ENCODE assay signal across 16 cellular contexts in genomic region chr16:2799852-2800226, GRCh38. TPM values are rescaled to one million over a fixed set of nuclear protein-coding genes. Genes with fewer than 3 reads are reported as not detected.
DNase-seq lines count a peak whose midpoint lies in the region; ATAC-seq and TF ChIP-seq lines count a peak whose summit lies in the region.
"Had no signal": no experiment of that assay in that cellular context is flagged by ENCODE, and none has a peak within 500 bp of the region (broad histone marks: within the 10 kb centered on the region; RNA-seq: fewer than 3 reads in every experiment).

No MANE protein-coding gene starts in this region.

- TF ChIP-seq CTCF in right atrium auricular region (IDR thresholded peaks at IDR 0.05) (no peak), SK-N-SH (IDR thresholded peaks at IDR 0.05) (no peak), upper lobe of left lung (IDR thresholded peaks at IDR 0.05) (no peak)

- H2AFZ ChIP-seq in SK-N-SH (ENCODE audit: low read depth) = no peak overlapping the region

- H3K4me1 ChIP-seq in right atrium auricular region = no peaks in the 10 kb centered on the region
- peaks cover 0 to 7% of the 10 kb centered on the region in 2 experiments; a peak in 1 of 4 replicates for H3K4me1 ChIP-seq in SK-N-SH (ENCODE audit: control insufficient read depth in 1 of 2, insufficient read depth in 2 of 2, low read depth in 1 of 2, low read length in 1 of 2)
- peaks cover 0 to 9% (median 3%) of the 10 kb centered on the region in 4 donors for H3K4me1 ChIP-seq in upper lobe of left lung

- no peaks in the 10 kb centered on the region for H3K9me2 ChIP-seq in SK-N-SH

- POLR2A ChIA-PET in SK-N-SH (lab: Yijun Ruan, JAX) = interaction anchor here (1.5 kb wide), 1 partner anchor 22 kb away, joined by 5 read pairs; the partner anchor contains the start of gene ELOB

- H3K27ac ChIP-seq in right atrium auricular region (no peak overlapping the region), SK-N-SH (ENCODE audit: low read depth in 2 of 2, low read length in 1 of 2) (peak overlapping the region in 1 of 2 experiments; percentile 79; a peak in 2 of 4 replicates), upper lobe of left lung (peak overlapping the region in 3 of 4 donors; percentile 37 to 68 (median 68))
- H3K27ac ChIP-seq: heart left ventricle, ovary had no signal

- peak in 2 of 4 donors; percentile 22 to 25 for TF ChIP-seq POLR2A in upper lobe of left lung (IDR thresholded peaks at IDR 0.05)

- no peaks in the 10 kb centered on the region for H4K20me1 ChIP-seq in SK-N-SH (ENCODE audit: insufficient read depth)

- intact Hi-C loops in Right ventricle myocardium superior (cut with DNase I) = no loop called here

- no peaks in the 10 kb centered on the region for H3F3A ChIP-seq in SK-N-SH (replicated peaks; ENCODE audit: insufficient read depth)

- TF ChIP-seq RAD21 in SK-N-SH (IDR thresholded peaks at IDR 0.05; ENCODE audit: low read length) = no peak

- no peak overlapping the region for H3K4me2 ChIP-seq in SK-N-SH

- H3K27me3 ChIP-seq in right atrium auricular region (no peaks in the 10 kb centered on the region), SK-N-SH (ENCODE audit: insufficient read depth) (no peaks in the 10 kb centered on the region), upper lobe of left lung (no peaks in the 10 kb centered on the region), H7 (ENCODE audit: control insufficient read depth, insufficient read depth, low read length) (no peaks in the 10 kb centered on the region)
- H3K27me3 ChIP-seq: ovary had no signal

- H3K79me2 ChIP-seq in SK-N-SH (ENCODE audit: insufficient read depth) = no peaks in the 10 kb centered on the region

- DNase-seq in Right ventricle myocardium superior (no peak), right atrium auricular region (ENCODE audit: low spot score) (no peak), SK-N-SH (no peak), kidney tubule cell (ENCODE audit: low spot score) (peak; percentile 61), upper lobe of left lung (peak in 1 of 2 donors; percentile 86), H7 (no peak), DMS 273 treated with DMSO at 0.1 percent for 48 hours (lab: John Stamatoyannopoulos, UW) (no peak)
- DNase-seq: activated CD4-positive, alpha-beta T cell treated with anti-CD3 and anti-CD28 coated beads, Interleukin-2, amount 10 ng/mL, durations not matched to agents 24 days and 14 days; effector CD8-positive, alpha-beta T cell; heart left ventricle; stimulated activated CD4-positive, alpha-beta T cell treated with anti-CD3 and anti-CD28 coated beads, Interleukin-1b, Interleukin-23, amount 100 ng/mL, for 48 hours had no signal

- 35% methylated on average over 2 of the region's 2 CpGs for WGBS in SK-N-SH (ENCODE audit: low lambda C conversion rate)
- WGBS in upper lobe of left lung, 2 donors = 32 to 68% methylated on average over 2 of the region's 2 CpGs

- H3K36me3 ChIP-seq in right atrium auricular region = no peaks in the 10 kb centered on the region
- H3K36me3 ChIP-seq in SK-N-SH (replicated peaks in 1 of 2; ENCODE audit: control insufficient read depth in 1 of 2, insufficient read depth in 2 of 2, low read length in 1 of 2) = no peaks in the 10 kb centered on the region
- H3K36me3 ChIP-seq in upper lobe of left lung = no peaks in the 10 kb centered on the region
- no peaks in the 10 kb centered on the region for H3K36me3 ChIP-seq in H7 (replicated peaks; ENCODE audit: control insufficient read depth, insufficient read depth, low read length)
- H3K36me3 ChIP-seq: heart left ventricle, ovary had no signal

- CTCF ChIA-PET in SK-N-SH (lab: Yijun Ruan, JAX) = interaction anchor here (1.5 to 1.6 kb wide), 2 partner anchors 9 to 120 kb away, joined by 4 to 5 read pairs; no protein-coding TSS in a partner anchor

- no peak overlapping the region for H3K4me3 ChIP-seq in right atrium auricular region
- H3K4me3 ChIP-seq in SK-N-SH (ENCODE audit: low read depth in 2 of 2, low read length in 1 of 2) = no peak overlapping the region
- H3K4me3 ChIP-seq in upper lobe of left lung = no peak overlapping the region
- H3K4me3 ChIP-seq in H7 (ENCODE audit: insufficient read depth, low read depth, low read length) = no peak overlapping the region
- H3K4me3 ChIP-seq: heart left ventricle, ovary had no signal

- H3K9me3 ChIP-seq in right atrium auricular region (peaks cover 0 to 18% of the 10 kb centered on the region in 2 donors), SK-N-SH (no peaks in the 10 kb centered on the region), upper lobe of left lung (peaks cover 7 to 9% (median 8%) of the 10 kb centered on the region in 4 donors)

- H3K9ac ChIP-seq in SK-N-SH = no peak overlapping the region

- peak in 1 of 2 experiments; percentile 65; a peak in 2 of 4 replicates for TF ChIP-seq EP300 in SK-N-SH (IDR thresholded peaks at IDR 0.05; ENCODE audit: borderline replicate concordance in 1 of 2, low read depth in 1 of 2, low read length in 1 of 2)
- peak in 1 of 4 donors; percentile 88 for TF ChIP-seq EP300 in upper lobe of left lung (IDR thresholded peaks at IDR 0.05)

- peak; percentile 27 for ATAC-seq in Right ventricle myocardium superior (ENCODE audit: poor library complexity)
- ATAC-seq in upper lobe of left lung (ENCODE audit: low FRiP score in 2 of 2) = peak; percentile 62 to 94
- ATAC-seq in HG02571 (IDR thresholded peaks at IDR 0.05; ENCODE audit: unreplicated experiment) = no peak
- ATAC-seq: heart left ventricle had no signal

TF ChIP-seq in SK-N-SH, 30 proteins besides CTCF, POLR2A, EP300 and RAD21:
- peak; percentile 66; the same call in 1 of the 2 replicates for TF ChIP-seq GATA2 (CRISPR knock-in tag; IDR thresholded peaks at IDR 0.05)
- TF ChIP-seq MXI1 (IDR thresholded peaks at IDR 0.05; ENCODE audit: low read depth, low read length) = peak; percentile 53; the same call in 1 of the 2 replicates
- TF ChIP-seq GABPA (IDR thresholded peaks at IDR 0.05; ENCODE audit: low read depth) = no peak
TF ChIP-seq in SK-N-SH: peak in this region for 2.

RNA-seq across cellular contexts. Expression of gene PRSS41, which starts 1.6 kb away (rescaled TPM):
- total RNA-seq in Right ventricle myocardium superior (not detected), right atrium auricular region (not detected), upper lobe of left lung (under 1 TPM in 2 of 6 donors, not detected in 4; 0.57 to 0.78 TPM)
- polyA plus RNA-seq in SK-N-SH (2012; rRNA removed) = not detected in 2 replicates
- polyA plus RNA-seq in SK-N-SH (2012; cell fraction: cytosol; rRNA removed) = not detected in 2 replicates
- polyA plus RNA-seq in SK-N-SH (2012; cell fraction: nucleus; rRNA removed) = not detected in 2 replicates
- total RNA-seq in H7 (2014; rRNA removed; shearing (Covaris generic)) = not detected in 2 replicates
- total RNA-seq: activated CD4-positive, alpha-beta T cell treated with anti-CD3 and anti-CD28 coated beads, Interleukin-2, amount 10 ng/mL, durations not matched to agents 24 days and 14 days; aorta; heart left ventricle; HT1080; T-helper 1 cell treated with Interleukin-12 subunit alpha and Interleukin-12 subunit beta and Interleukin-4 antibody, amounts not matched to agents 30 ng/mL and 1 ng/mL, for 36 hours had no signal
- polyA plus RNA-seq: aorta, heart left ventricle, ovary had no signal

RNA-seq across cellular contexts. Expression of gene PRSS33, which starts 12.5 kb away (rescaled TPM):
- not detected for total RNA-seq in Right ventricle myocardium superior
- total RNA-seq in right atrium auricular region = not detected
- not detected in 2 replicates for polyA plus RNA-seq in SK-N-SH (2012; rRNA removed)
- not detected in 2 replicates for polyA plus RNA-seq in SK-N-SH (2012; cell fraction: cytosol; rRNA removed)
- polyA plus RNA-seq in SK-N-SH (2012; cell fraction: nucleus; rRNA removed) = not detected in 2 replicates
- total RNA-seq in upper lobe of left lung = under 1 TPM in 2 of 6 donors, not detected in 4; 0.20 to 0.92 TPM
- total RNA-seq in H7 (2014; rRNA removed; shearing (Covaris generic)) = not detected in 2 replicates
- total RNA-seq: activated CD4-positive, alpha-beta T cell treated with anti-CD3 and anti-CD28 coated beads, Interleukin-2, amount 10 ng/mL, durations not matched to agents 24 days and 14 days; aorta; heart left ventricle; HT1080; T-helper 1 cell treated with Interleukin-12 subunit alpha and Interleukin-12 subunit beta and Interleukin-4 antibody, amounts not matched to agents 30 ng/mL and 1 ng/mL, for 36 hours had no signal
- polyA plus RNA-seq: heart left ventricle, ovary had no signal

RNA-seq across cellular contexts. Expression of gene PRSS21, which starts 17.2 kb away (rescaled TPM):
- total RNA-seq in Right ventricle myocardium superior = not detected
- total RNA-seq in right atrium auricular region = not detected
- polyA plus RNA-seq in SK-N-SH (2012; rRNA removed) = not detected in 2 replicates
- polyA plus RNA-seq in SK-N-SH (2012; cell fraction: cytosol; rRNA removed) = not detected in 2 replicates
- polyA plus RNA-seq in SK-N-SH (2012; cell fraction: nucleus; rRNA removed) = not detected in 2 replicates
- 10 to 100 TPM in 3 of 6 donors, 1 to 10 TPM in 2, not detected in 1; 1.2 to 16.2 (median 14.5) TPM for total RNA-seq in upper lobe of left lung
- total RNA-seq in H7 (2014; rRNA removed; shearing (Covaris generic)) = 0.42 and 1.5 TPM in 2 replicates
- total RNA-seq: aorta, heart left ventricle, HT1080 had no signal
- polyA plus RNA-seq: aorta, heart left ventricle had no signal

RNA-seq across cellular contexts. Expression of gene ELOB, which starts 22.8 kb away (rescaled TPM):
- total RNA-seq in Right ventricle myocardium superior (299 TPM), right atrium auricular region (100 to 1,000 TPM; 408 to 856 TPM), upper lobe of left lung (100 to 1,000 TPM in 5 of 6 donors, 10 to 100 TPM in 1; 73.3 to 245 (median 145) TPM)
- polyA plus RNA-seq in SK-N-SH (2012; rRNA removed) = 327 and 329 TPM in 2 replicates
- polyA plus RNA-seq in SK-N-SH (2012; cell fraction: cytosol; rRNA removed) = 163 and 229 TPM in 2 replicates
- 96.2 and 161 TPM in 2 replicates for polyA plus RNA-seq in SK-N-SH (2012; cell fraction: nucleus; rRNA removed)
- total RNA-seq in H7 (2014; rRNA removed; shearing (Covaris generic)) = 236 and 269 TPM in 2 replicates

RNA-seq across cellular contexts. Expression of gene ZG16B, which starts 30.3 kb away (rescaled TPM):
- total RNA-seq in Right ventricle myocardium superior (not detected), right atrium auricular region (under 1 TPM in 1 of 2 donors, not detected in 1; 0.79 TPM), upper lobe of left lung (1 to 10 TPM in 2 of 6 donors, under 1 TPM in 1, not detected in 3; 0.69 to 2.0 (median 1.2) TPM)
- 0.26 and 0.47 TPM in 2 replicates for polyA plus RNA-seq in SK-N-SH (2012; rRNA removed)
- polyA plus RNA-seq in SK-N-SH (2012; cell fraction: cytosol; rRNA removed) = 0.24 and 0.46 TPM in 2 replicates
- polyA plus RNA-seq in SK-N-SH (2012; cell fraction: nucleus; rRNA removed) = 0.29 and 0.49 TPM in 2 replicates
- not detected in 2 replicates for total RNA-seq in H7 (2014; rRNA removed; shearing (Covaris generic))
- polyA plus RNA-seq: heart left ventricle had no signal

Comparison
In these comparisons a context has a peak if more than half of its experiments do, and no peak if none do; other contexts are left out.
1. H3K27ac ChIP-seq: peak in upper lobe of left lung (3 of 4); none in right atrium auricular region (0 of 2).